14 cellular contexts compared by ENCODE assay signal in genomic region chr12:233615-233968, GRCh38. TPM values are rescaled to one million over a fixed set of nuclear protein-coding genes. Genes with fewer than 3 reads are reported as not detected.
"Had no signal": no experiment of that assay in that cellular context is flagged by ENCODE, and none has a peak within 500 bp of the region (broad histone marks: within the 10 kb centered on the region; RNA-seq: fewer than 3 reads in every experiment).

No MANE protein-coding gene starts in this region.

- H3K4me3 ChIP-seq: left lung, stomach, vagina had no signal

- H3K36me3 ChIP-seq: left lung, stomach, vagina had no signal

- H3K27me3 ChIP-seq: vagina had no signal

- H3K27me3 Mint-ChIP-seq: activated naive CD8-positive, alpha-beta T cell treated with anti-CD3 and anti-CD28 coated beads for 36 hours had no signal

- H3K4me1 ChIP-seq: left lung, stomach, vagina had no signal

- H3K27ac Mint-ChIP-seq: activated naive CD8-positive, alpha-beta T cell treated with anti-CD3 and anti-CD28 coated beads for 36 hours; activated T-cell treated with anti-CD3 and anti-CD28 coated beads, Interleukin-2, amount 50 U/mL, for 24 hours; endodermal cell; memory B cell had no signal

- DNase-seq: activated CD4-positive, CD25-positive, alpha-beta regulatory T cell; activated gamma-delta T cell treated with Interleukin-2 at 50 U/mL for 16 hours; activated naive CD8-positive, alpha-beta T cell treated with anti-CD3 and anti-CD28 coated beads for 36 hours; activated T-cell treated with anti-CD3 and anti-CD28 coated beads, Interleukin-2, amount 50 U/mL, for 24 hours; erythroblast; glutamatergic neuron; left lung; stimulated activated CD4-positive, alpha-beta T cell treated with anti-CD3 and anti-CD28 coated beads, Interleukin-4, amount 100 ng/mL, for 24 hours; T-helper 9 cell had no signal

- H3K9me3 ChIP-seq: vagina had no signal

- H3K4me3 Mint-ChIP-seq: activated naive CD8-positive, alpha-beta T cell treated with anti-CD3 and anti-CD28 coated beads for 36 hours; activated T-cell treated with anti-CD3 and anti-CD28 coated beads, Interleukin-2, amount 50 U/mL, for 24 hours; endodermal cell; memory B cell had no signal

- H3K27ac ChIP-seq: left lung, stomach, vagina had no signal

- H3K4me1 Mint-ChIP-seq: activated naive CD8-positive, alpha-beta T cell treated with anti-CD3 and anti-CD28 coated beads for 36 hours; memory B cell had no signal

- H3K36me3 Mint-ChIP-seq: memory B cell had no signal

RNA-seq across cellular contexts. Expression of gene SLC6A12, which starts 19.6 kb away (rescaled TPM):
- total RNA-seq: activated naive CD8-positive, alpha-beta T cell treated with anti-CD3 and anti-CD28 coated beads for 36 hours; osteocyte; vagina had no signal

RNA-seq across cellular contexts. Expression of gene SLC6A13, which starts 29.0 kb away (rescaled TPM):
- total RNA-seq: stomach, vagina had no signal
- polyA plus RNA-seq: stomach had no signal
